1 cellular context compared by ENCODE assay signal in genomic region chr11:74713686-74714085, GRCh38.
TF ChIP-seq lines count a peak whose summit lies in the region.

No MANE protein-coding gene starts in this region.

TF ChIP-seq in IMR-90, 13 proteins besides CTCF, POLR2A, EP300 and RAD21:
- TF ChIP-seq MXI1 (IDR thresholded peaks at IDR 0.05; ENCODE audit: borderline replicate concordance, low read depth, low read length) (no peak), NFE2L2 (IDR thresholded peaks at IDR 0.05; ENCODE audit: low read depth, low read length) (no peak), MAFK (IDR thresholded peaks at IDR 0.05; ENCODE audit: low read depth, low read length) (no peak), MAZ (IDR thresholded peaks at IDR 0.05; ENCODE audit: borderline replicate concordance, low read depth, low read length) (no peak), SMC3 (IDR thresholded peaks at IDR 0.05; ENCODE audit: low read depth, low read length) (no peak), CHD1 (IDR thresholded peaks at IDR 0.05; ENCODE audit: low read depth, low read length) (no peak), USF2 (IDR thresholded peaks at IDR 0.05; ENCODE audit: low read depth, low read length) (no peak), RCOR1 (IDR thresholded peaks at IDR 0.05; ENCODE audit: insufficient replicate concordance, low read length) (no peak), CEBPB (IDR thresholded peaks at IDR 0.05; ENCODE audit: low read depth, low read length) (no peak), ELK1 (IDR thresholded peaks at IDR 0.05; ENCODE audit: borderline replicate concordance, low read depth, low read length) (no peak), BHLHE40 (IDR thresholded peaks at IDR 0.05; ENCODE audit: low read depth, low read length) (no peak), FOS (IDR thresholded peaks at IDR 0.05; ENCODE audit: low read depth, low read length) (no peak), RFX5 (IDR thresholded peaks at IDR 0.05; ENCODE audit: low read depth, low read length) (no peak)
TF ChIP-seq in IMR-90: peak in this region for 0.
